In genomic region chr19:37855098-37855497, GRCh38 we compare ENCODE assay signal across 1 cellular context.
TF ChIP-seq lines count a peak whose summit lies in the region.

No MANE protein-coding gene starts in this region.

TF ChIP-seq in K562, 482 proteins besides CTCF, POLR2A, EP300 and RAD21 (continued from another document):
- TF ChIP-seq ZBTB33 (CRISPR knock-in tag; IDR thresholded peaks at IDR 0.05) (peak; percentile 48; the same call in 1 of the 2 replicates), MTA2 (IDR thresholded peaks at IDR 0.05; ENCODE audit: low read depth) (no peak)
